ENCODE assay signal across 13 cellular contexts in genomic region chr4:153748378-153748777, GRCh38. TPM values are rescaled to one million over a fixed set of nuclear protein-coding genes. Genes with fewer than 3 reads are reported as not detected.
DNase-seq lines count a peak whose midpoint lies in the region; ATAC-seq and TF ChIP-seq lines count a peak whose summit lies in the region.
"Had no signal": no experiment of that assay in that cellular context is flagged by ENCODE, and none has a peak within 500 bp of the region (broad histone marks: within the 10 kb centered on the region; RNA-seq: fewer than 3 reads in every experiment).

No MANE protein-coding gene starts in this region.

- H3K9me2 ChIP-seq in Karpas-422 (replicated peaks; ENCODE audit: insufficient read depth, low read length) = no peaks in the 10 kb centered on the region

- H3K79me2 ChIP-seq in fibroblast of lung (ENCODE audit: control insufficient read depth, insufficient read depth, low read length) = no peaks in the 10 kb centered on the region
- H3K79me2 ChIP-seq in Karpas-422 (ENCODE audit: low read length) = no peaks in the 10 kb centered on the region

- H3K9ac ChIP-seq in fibroblast of lung (ENCODE audit: insufficient read depth, low read length) (no peak overlapping the region), Karpas-422 (ENCODE audit: low read length) (no peak overlapping the region)

- H3K27ac Mint-ChIP-seq in stimulated activated memory B cell treated with anti-CD40 and anti-IgM and Interleukin-4, amounts not matched to agents 10 μg/mL and 1 μg/mL and 100 μg/mL, for 72 hours = no peak overlapping the region
- H3K27ac Mint-ChIP-seq: T-cell had no signal

- H3K9me3 Mint-ChIP-seq in stimulated activated memory B cell treated with anti-CD40 and anti-IgM and Interleukin-4, amounts not matched to agents 10 μg/mL and 1 μg/mL and 100 μg/mL, for 72 hours = no peaks in the 10 kb centered on the region
- H3K9me3 Mint-ChIP-seq: T-cell had no signal

- CTCF ChIA-PET in RWPE1 (lab: Yijun Ruan, JAX) = interaction anchor here (0.6 to 0.7 kb wide), 5 partner anchors 104 to 1404 kb away, joined by 3 to 4 read pairs (median 3); no protein-coding TSS in a partner anchor

- H3K4me3 ChIP-seq in fibroblast of lung (replicated peaks in 1 of 4; ENCODE audit: control extremely low read depth in 1 of 4, insufficient read depth in 1 of 4, low read depth in 3 of 4, low read length in 4 of 4) = no peak overlapping the region
- no peak overlapping the region for H3K4me3 ChIP-seq in skeletal muscle cell (ENCODE audit: low read depth, low read length)
- no peak overlapping the region for H3K4me3 ChIP-seq in Karpas-422 (ENCODE audit: low read length)
- H3K4me3 ChIP-seq in upper lobe of right lung = no peak overlapping the region
- H3K4me3 ChIP-seq: skin epidermis had no signal

- H3K27me3 ChIP-seq in fibroblast of lung (ENCODE audit: control insufficient read depth, insufficient read depth, low read length) (no peaks in the 10 kb centered on the region), Karpas-422 (ENCODE audit: low read length) (no peaks in the 10 kb centered on the region), upper lobe of right lung (no peaks in the 10 kb centered on the region)

- no peaks in the 10 kb centered on the region for H3K4me1 Mint-ChIP-seq in stimulated activated memory B cell treated with anti-CD40 and anti-IgM and Interleukin-4, amounts not matched to agents 10 μg/mL and 1 μg/mL and 100 μg/mL, for 72 hours
- H3K4me1 Mint-ChIP-seq: T-cell had no signal

- H3K9me3 ChIP-seq in fibroblast of lung (ENCODE audit: control insufficient read depth, insufficient read depth, low read depth, low read length) (no peaks in the 10 kb centered on the region), Karpas-422 (ENCODE audit: low read length) (no peaks in the 10 kb centered on the region), upper lobe of right lung (no peaks in the 10 kb centered on the region)

- H3K36me3 ChIP-seq in fibroblast of lung (ENCODE audit: control insufficient read depth, insufficient read depth, low read length) (no peaks in the 10 kb centered on the region), Karpas-422 (ENCODE audit: insufficient read depth, low read length) (no peaks in the 10 kb centered on the region), upper lobe of right lung (no peaks in the 10 kb centered on the region)

- no peak overlapping the region for H3K4me3 Mint-ChIP-seq in stimulated activated memory B cell treated with anti-CD40 and anti-IgM and Interleukin-4, amounts not matched to agents 10 μg/mL and 1 μg/mL and 100 μg/mL, for 72 hours
- H3K4me3 Mint-ChIP-seq: T-cell had no signal

- H2AFZ ChIP-seq in fibroblast of lung (ENCODE audit: low read length) (no peak overlapping the region), Karpas-422 (ENCODE audit: low read length) (no peak overlapping the region)

- no peak for ATAC-seq in GM18870 (IDR thresholded peaks at IDR 0.05; ENCODE audit: unreplicated experiment)
- no peak for ATAC-seq in stimulated activated memory B cell treated with anti-CD40 and anti-IgM and Interleukin-4, amounts not matched to agents 10 μg/mL and 1 μg/mL and 100 μg/mL, for 72 hours
- ATAC-seq in upper lobe of right lung = no peak
- ATAC-seq: T-cell had no signal

- H3K27ac ChIP-seq in RWPE1 (peak overlapping the region; percentile 68), fibroblast of lung (ENCODE audit: insufficient read depth, low read length) (no peak overlapping the region), Karpas-422 (ENCODE audit: low read length) (no peak overlapping the region), upper lobe of right lung (no peak overlapping the region)

- no peaks in the 10 kb centered on the region for H3K36me3 Mint-ChIP-seq in stimulated activated memory B cell treated with anti-CD40 and anti-IgM and Interleukin-4, amounts not matched to agents 10 μg/mL and 1 μg/mL and 100 μg/mL, for 72 hours
- H3K36me3 Mint-ChIP-seq: T-cell had no signal

- no peaks in the 10 kb centered on the region for H3K4me1 ChIP-seq in fibroblast of lung (ENCODE audit: control insufficient read depth, extremely low read depth, insufficient read depth, low read length)
- no peaks in the 10 kb centered on the region for H3K4me1 ChIP-seq in Karpas-422 (ENCODE audit: low read length)
- no peaks in the 10 kb centered on the region for H3K4me1 ChIP-seq in upper lobe of right lung

- H3K27me3 Mint-ChIP-seq in stimulated activated memory B cell treated with anti-CD40 and anti-IgM and Interleukin-4, amounts not matched to agents 10 μg/mL and 1 μg/mL and 100 μg/mL, for 72 hours = peaks cover 1% of the 10 kb centered on the region

- TF ChIP-seq CTCF in RWPE1 (conservative IDR thresholded peaks at IDR 0.05; ENCODE audit: low read depth) (no peak), fibroblast of lung (conservative IDR thresholded peaks at IDR 0.05 in 1 of 2, IDR thresholded peaks at IDR 0.05 in 1 of 2; ENCODE audit: low read depth in 1 of 2, low read length in 2 of 2) (no peak), upper lobe of right lung (IDR thresholded peaks at IDR 0.05) (no peak)

- intact Hi-C loops in upper lobe of right lung (cut with DNase I) = no loop called here

- POLR2A ChIA-PET in RWPE1 (lab: Yijun Ruan, JAX; ENCODE audit: low non-redundant PET) = no interaction called here

- no peaks in the 10 kb centered on the region for H4K20me1 ChIP-seq in fibroblast of lung (ENCODE audit: control insufficient read depth, extremely low read depth, insufficient read depth, low read length)
- no peaks in the 10 kb centered on the region for H4K20me1 ChIP-seq in Karpas-422 (ENCODE audit: insufficient read depth, low read depth, low read length)

- no peak overlapping the region for H3K4me2 ChIP-seq in fibroblast of lung (ENCODE audit: extremely low read depth, insufficient read depth, low read length)
- no peak overlapping the region for H3K4me2 ChIP-seq in Karpas-422 (ENCODE audit: low read depth, low read length, poor library complexity, severe bottlenecking)

- DNase-seq in H4 (ENCODE audit: low spot score) (peak; percentile 64), RWPE1 (ENCODE audit: low spot score) (peak; percentile 87), fibroblast of lung (ENCODE audit: low read depth in 2 of 2) (peak; percentile 47 to 79), skeletal muscle cell (ENCODE audit: low read depth) (peak; percentile 57), Karpas-422 (no peak), upper lobe of right lung (no peak)
- DNase-seq: activated T-cell treated with anti-CD3 and anti-CD28 coated beads for 4 hours; effector CD4-positive, alpha-beta T cell; stimulated activated naive CD4-positive, alpha-beta T cell; T-cell had no signal

RNA-seq across cellular contexts. Expression of gene RNF175, which starts 11.4 kb away (rescaled TPM):
- not detected in 2 replicates for total RNA-seq in H4 (2014; rRNA removed; shearing (Covaris generic))
- total RNA-seq in fibroblast of lung (0.26 TPM in 1 of 2 replicates, not detected in the other), upper lobe of right lung (not detected)
- polyA plus RNA-seq in fibroblast of lung = not detected in 2 replicates
- not detected in 2 replicates for polyA plus RNA-seq in fibroblast of lung (2012)
- not detected in 2 replicates for polyA minus RNA-seq in fibroblast of lung (ENCODE audit: low replicate concordance)
- total RNA-seq in Karpas-422 (2014; rRNA removed; shearing (Covaris generic); ENCODE audit: low replicate concordance) = 0.14 and 0.34 TPM in 2 replicates

RNA-seq across cellular contexts. Expression of gene SFRP2, which starts 40.5 kb away (rescaled TPM):
- total RNA-seq in H4 (2014; rRNA removed; shearing (Covaris generic)) = 0.29 TPM in 1 of 2 replicates, not detected in the other
- total RNA-seq in fibroblast of lung (under 0.01 and 1.8 TPM in 2 replicates), upper lobe of right lung (12.5 TPM)
- polyA plus RNA-seq in fibroblast of lung = 0.32 TPM in 1 of 2 replicates, not detected in the other
- 1.2 TPM in 1 of 2 replicates, not detected in the other for polyA plus RNA-seq in fibroblast of lung (2012)
- polyA minus RNA-seq in fibroblast of lung (ENCODE audit: low replicate concordance) = 1.1 TPM in 1 of 2 replicates, not detected in the other
- total RNA-seq in Karpas-422 (2014; rRNA removed; shearing (Covaris generic); ENCODE audit: low replicate concordance) = not detected in 2 replicates

Comparison
In these comparisons a context has a peak if more than half of its experiments do, and no peak if none do; other contexts are left out.
1. DNase-seq: peak in H4 (single experiment), RWPE1 (single experiment), fibroblast of lung (2 of 2) and skeletal muscle cell (single experiment); none in Karpas-422 (single experiment) and upper lobe of right lung (single experiment).